In genomic region chr2:25383806-25384205, GRCh38 we compare ENCODE assay signal across 19 cellular contexts.
"Had no signal": no experiment of that assay in that cellular context is flagged by ENCODE, and none has a peak within 500 bp of the region (broad histone marks: within the 10 kb centered on the region; RNA-seq: fewer than 3 reads in every experiment).

No MANE protein-coding gene starts in this region.

- H3K4me3 ChIP-seq: cardiac muscle cell, heart right ventricle, lower lobe of right lung, sigmoid colon, smooth muscle cell, vagina had no signal

- ATAC-seq: activated CD8-positive, alpha-beta T cell treated with anti-CD3 and anti-CD28 coated beads for 36 hours; activated naive CD8-positive, alpha-beta T cell treated with anti-CD3 and anti-CD28 coated beads, Interleukin-2, amount 50 U/mL, for 24 hours; heart right ventricle; lower lobe of right lung; stimulated activated naive B cell treated with anti-CD40 and anti-IgM and Interleukin-4, amounts not matched to agents 10 μg/mL and 1 μg/mL and 100 μg/mL, for 72 hours had no signal

- H3K4me1 ChIP-seq: lower lobe of right lung, sigmoid colon had no signal

- DNase-seq: activated CD4-positive, alpha-beta T cell treated with anti-CD3 and anti-CD28 coated beads, Interleukin-2, amount 10 ng/mL, durations not matched to agents 24 days and 14 days; activated CD8-positive, alpha-beta T cell treated with anti-CD3 and anti-CD28 coated beads for 36 hours; activated effector memory CD4-positive, alpha-beta T cell treated with anti-CD3 and anti-CD28 coated beads, Interleukin-2, amount 50 U/mL, for 16 hours; activated naive CD4-positive, alpha-beta T cell treated with anti-CD3 and anti-CD28 coated beads, Interleukin-2, amount 50 U/mL, for 16 hours; activated naive CD8-positive, alpha-beta T cell treated with anti-CD3 and anti-CD28 coated beads, Interleukin-2, amount 50 U/mL, for 24 hours; effector CD4-positive, alpha-beta T cell; erythroblast; foreskin fibroblast; heart right ventricle; lower lobe of right lung; mesendoderm; naive B cell; sigmoid colon; stimulated activated CD4-positive, alpha-beta T cell treated with anti-CD3 and anti-CD28 coated beads, Interleukin-15, amount 100 ng/mL, for 24 hours; stimulated activated naive B cell treated with anti-CD40 and anti-IgM and Interleukin-4, amounts not matched to agents 10 μg/mL and 1 μg/mL and 100 μg/mL, for 72 hours; T-helper 9 cell had no signal

- H3K4me2 ChIP-seq: smooth muscle cell had no signal

- H3K36me3 ChIP-seq: cardiac muscle cell, sigmoid colon had no signal

- H3K9me3 ChIP-seq: heart right ventricle, lower lobe of right lung, sigmoid colon, vagina had no signal

- H3K27ac ChIP-seq: cardiac muscle cell, heart right ventricle, lower lobe of right lung, sigmoid colon, vagina had no signal

- H3K27me3 ChIP-seq: cardiac muscle cell, heart right ventricle, sigmoid colon, vagina had no signal
